Comparison of ENCODE assay signal across 1 cellular context in the genomic region with DNA sequence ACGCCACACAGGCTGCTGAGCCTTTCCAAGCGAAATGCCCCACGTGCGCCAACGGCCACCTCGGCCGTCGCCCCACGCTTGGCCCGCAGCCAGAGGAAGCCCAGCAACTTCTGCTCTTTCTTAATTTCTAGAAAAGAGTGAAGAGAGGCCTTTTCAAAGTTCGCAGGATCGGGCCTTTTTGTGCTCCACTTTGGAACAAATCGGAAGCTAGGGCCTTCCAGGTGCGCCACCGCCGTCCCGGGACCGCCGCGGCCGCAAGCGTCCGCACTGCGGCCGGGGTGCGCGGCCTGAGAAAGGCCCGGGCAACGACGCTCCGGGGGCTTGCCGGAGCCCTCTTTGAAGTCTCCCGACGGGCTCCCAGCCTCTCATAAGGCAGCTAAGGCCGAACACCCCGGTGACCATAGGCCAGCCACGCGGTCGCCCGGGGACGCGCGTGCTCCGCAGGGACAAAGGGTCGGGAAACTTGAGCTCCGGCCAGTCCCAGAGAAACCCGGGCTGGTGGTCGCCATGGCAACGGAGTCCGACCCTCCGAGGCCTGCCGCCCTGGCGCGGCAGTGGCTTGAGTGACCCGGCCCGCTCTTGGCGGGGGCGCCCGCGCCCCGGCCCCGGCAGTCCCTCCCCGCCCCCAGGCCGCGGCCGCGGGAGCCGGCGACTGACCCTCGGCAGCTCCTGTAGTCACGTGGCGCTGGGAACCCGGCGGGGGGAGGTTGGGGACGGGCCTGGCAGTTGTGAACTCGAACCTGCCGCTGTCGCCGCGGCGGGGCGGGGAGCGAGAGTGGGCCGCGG.
TF ChIP-seq lines count a peak whose summit lies in the region.

A gene (plus strand): TSS at position 725 of the 786 bp plus-strand sequence. CDS start 890 bp downstream, outside the sequence.

TF ChIP-seq in HepG2, 621 proteins besides CTCF, POLR2A, EP300 and RAD21 (continued from another document and continues in another):
- TF ChIP-seq SRSF9 (IDR thresholded peaks at IDR 0.05; ENCODE audit: borderline replicate concordance, insufficient read depth, low read depth, low read length, poor library complexity, severe bottlenecking) = no peak
- peak; percentile 69; the same call in 1 of the 2 replicates for TF ChIP-seq NCOA1 (CRISPR knock-in tag; IDR thresholded peaks at IDR 0.05)
- TF ChIP-seq SNAPC2 (CRISPR knock-in tag; IDR thresholded peaks at IDR 0.05) = 0 out of 2 replicates have a peak, but pooled peaks have one; percentile 69
- peak; percentile 85 for TF ChIP-seq THAP11 (CRISPR knock-in tag; IDR thresholded peaks at IDR 0.05)
- no peak for TF ChIP-seq SRY (CRISPR knock-in tag; IDR thresholded peaks at IDR 0.05)
- no peak for TF ChIP-seq CBX1 (IDR thresholded peaks at IDR 0.05; ENCODE audit: low read depth)
- TF ChIP-seq TMF1 (CRISPR knock-in tag; IDR thresholded peaks at IDR 0.05; ENCODE audit: low read depth) = no peak; the same call in 1 of the 2 replicates
- TF ChIP-seq ZNF891 (CRISPR knock-in tag; IDR thresholded peaks at IDR 0.05) = peak; percentile 82; the same call in 1 of the 2 replicates
- TF ChIP-seq, protein P1, sequence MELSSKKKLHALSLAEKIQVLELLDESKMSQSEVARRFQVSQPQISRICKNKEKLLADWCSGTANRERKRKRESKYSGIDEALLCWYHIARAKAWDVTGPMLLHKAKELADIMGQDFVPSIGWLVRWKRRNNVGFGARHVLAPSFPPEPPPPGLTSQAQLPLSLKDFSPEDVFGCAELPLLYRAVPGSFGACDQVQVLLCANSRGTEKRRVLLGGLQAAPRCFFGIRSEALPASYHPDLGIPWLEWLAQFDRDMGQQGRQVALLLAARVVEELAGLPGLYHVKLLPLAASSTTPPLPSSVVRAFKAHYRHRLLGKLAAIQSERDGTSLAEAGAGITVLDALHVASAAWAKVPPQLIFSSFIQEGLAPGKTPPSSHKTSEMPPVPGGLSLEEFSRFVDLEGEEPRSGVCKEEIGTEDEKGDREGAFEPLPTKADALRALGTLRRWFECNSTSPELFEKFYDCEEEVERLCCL (CRISPR knock-in tag; IDR thresholded peaks at IDR 0.05; ENCODE audit: borderline replicate concordance) = no peak
- no peak for TF ChIP-seq TRIM24 (CRISPR knock-in tag; IDR thresholded peaks at IDR 0.05)
- TF ChIP-seq, protein P2, sequence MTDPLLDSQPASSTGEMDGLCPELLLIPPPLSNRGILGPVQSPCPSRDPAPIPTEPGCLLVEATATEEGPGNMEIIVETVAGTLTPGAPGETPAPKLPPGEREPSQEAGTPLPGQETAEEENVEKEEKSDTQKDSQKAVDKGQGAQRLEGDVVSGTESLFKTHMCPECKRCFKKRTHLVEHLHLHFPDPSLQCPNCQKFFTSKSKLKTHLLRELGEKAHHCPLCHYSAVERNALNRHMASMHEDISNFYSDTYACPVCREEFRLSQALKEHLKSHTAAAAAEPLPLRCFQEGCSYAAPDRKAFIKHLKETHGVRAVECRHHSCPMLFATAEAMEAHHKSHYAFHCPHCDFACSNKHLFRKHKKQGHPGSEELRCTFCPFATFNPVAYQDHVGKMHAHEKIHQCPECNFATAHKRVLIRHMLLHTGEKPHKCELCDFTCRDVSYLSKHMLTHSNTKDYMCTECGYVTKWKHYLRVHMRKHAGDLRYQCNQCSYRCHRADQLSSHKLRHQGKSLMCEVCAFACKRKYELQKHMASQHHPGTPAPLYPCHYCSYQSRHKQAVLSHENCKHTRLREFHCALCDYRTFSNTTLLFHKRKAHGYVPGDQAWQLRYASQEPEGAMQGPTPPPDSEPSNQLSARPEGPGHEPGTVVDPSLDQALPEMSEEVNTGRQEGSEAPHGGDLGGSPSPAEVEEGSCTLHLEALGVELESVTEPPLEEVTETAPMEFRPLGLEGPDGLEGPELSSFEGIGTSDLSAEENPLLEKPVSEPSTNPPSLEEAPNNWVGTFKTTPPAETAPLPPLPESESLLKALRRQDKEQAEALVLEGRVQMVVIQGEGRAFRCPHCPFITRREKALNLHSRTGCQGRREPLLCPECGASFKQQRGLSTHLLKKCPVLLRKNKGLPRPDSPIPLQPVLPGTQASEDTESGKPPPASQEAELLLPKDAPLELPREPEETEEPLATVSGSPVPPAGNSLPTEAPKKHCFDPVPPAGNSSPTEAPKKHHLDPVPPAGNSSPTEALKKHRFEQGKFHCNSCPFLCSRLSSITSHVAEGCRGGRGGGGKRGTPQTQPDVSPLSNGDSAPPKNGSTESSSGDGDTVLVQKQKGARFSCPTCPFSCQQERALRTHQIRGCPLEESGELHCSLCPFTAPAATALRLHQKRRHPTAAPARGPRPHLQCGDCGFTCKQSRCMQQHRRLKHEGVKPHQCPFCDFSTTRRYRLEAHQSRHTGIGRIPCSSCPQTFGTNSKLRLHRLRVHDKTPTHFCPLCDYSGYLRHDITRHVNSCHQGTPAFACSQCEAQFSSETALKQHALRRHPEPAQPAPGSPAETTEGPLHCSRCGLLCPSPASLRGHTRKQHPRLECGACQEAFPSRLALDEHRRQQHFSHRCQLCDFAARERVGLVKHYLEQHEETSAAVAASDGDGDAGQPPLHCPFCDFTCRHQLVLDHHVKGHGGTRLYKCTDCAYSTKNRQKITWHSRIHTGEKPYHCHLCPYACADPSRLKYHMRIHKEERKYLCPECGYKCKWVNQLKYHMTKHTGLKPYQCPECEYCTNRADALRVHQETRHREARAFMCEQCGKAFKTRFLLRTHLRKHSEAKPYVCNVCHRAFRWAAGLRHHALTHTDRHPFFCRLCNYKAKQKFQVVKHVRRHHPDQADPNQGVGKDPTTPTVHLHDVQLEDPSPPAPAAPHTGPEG (CRISPR knock-in tag; IDR thresholded peaks at IDR 0.05) = peak; percentile 69
- TF ChIP-seq GATAD2A (CRISPR knock-in tag; IDR thresholded peaks at IDR 0.05) = peak; percentile 4
- TF ChIP-seq SIX1 (CRISPR knock-in tag; IDR thresholded peaks at IDR 0.05; ENCODE audit: borderline replicate concordance) = no peak
- TF ChIP-seq, protein P3, sequence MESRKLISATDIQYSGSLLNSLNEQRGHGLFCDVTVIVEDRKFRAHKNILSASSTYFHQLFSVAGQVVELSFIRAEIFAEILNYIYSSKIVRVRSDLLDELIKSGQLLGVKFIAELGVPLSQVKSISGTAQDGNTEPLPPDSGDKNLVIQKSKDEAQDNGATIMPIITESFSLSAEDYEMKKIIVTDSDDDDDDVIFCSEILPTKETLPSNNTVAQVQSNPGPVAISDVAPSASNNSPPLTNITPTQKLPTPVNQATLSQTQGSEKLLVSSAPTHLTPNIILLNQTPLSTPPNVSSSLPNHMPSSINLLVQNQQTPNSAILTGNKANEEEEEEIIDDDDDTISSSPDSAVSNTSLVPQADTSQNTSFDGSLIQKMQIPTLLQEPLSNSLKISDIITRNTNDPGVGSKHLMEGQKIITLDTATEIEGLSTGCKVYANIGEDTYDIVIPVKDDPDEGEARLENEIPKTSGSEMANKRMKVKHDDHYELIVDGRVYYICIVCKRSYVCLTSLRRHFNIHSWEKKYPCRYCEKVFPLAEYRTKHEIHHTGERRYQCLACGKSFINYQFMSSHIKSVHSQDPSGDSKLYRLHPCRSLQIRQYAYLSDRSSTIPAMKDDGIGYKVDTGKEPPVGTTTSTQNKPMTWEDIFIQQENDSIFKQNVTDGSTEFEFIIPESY (CRISPR knock-in tag; IDR thresholded peaks at IDR 0.05) = no peak
- TF ChIP-seq, protein P4, sequence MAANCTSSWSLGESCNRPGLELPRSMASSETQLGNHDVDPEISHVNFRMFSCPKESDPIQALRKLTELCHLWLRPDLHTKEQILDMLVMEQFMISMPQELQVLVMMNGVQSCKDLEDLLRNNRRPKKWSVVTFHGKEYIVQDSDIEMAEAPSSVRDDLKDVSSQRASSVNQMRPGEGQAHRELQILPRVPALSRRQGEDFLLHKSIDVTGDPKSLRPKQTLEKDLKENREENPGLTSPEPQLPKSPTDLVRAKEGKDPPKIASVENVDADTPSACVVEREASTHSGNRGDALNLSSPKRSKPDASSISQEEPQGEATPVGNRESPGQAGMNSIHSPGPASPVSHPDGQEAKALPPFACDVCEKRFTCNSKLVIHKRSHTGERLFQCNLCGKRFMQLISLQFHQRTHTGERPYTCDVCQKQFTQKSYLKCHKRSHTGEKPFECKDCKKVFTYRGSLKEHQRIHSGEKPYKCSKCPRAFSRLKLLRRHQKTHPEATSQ (CRISPR knock-in tag; IDR thresholded peaks at IDR 0.05; ENCODE audit: borderline replicate concordance) = no peak
- TF ChIP-seq, protein P5, sequence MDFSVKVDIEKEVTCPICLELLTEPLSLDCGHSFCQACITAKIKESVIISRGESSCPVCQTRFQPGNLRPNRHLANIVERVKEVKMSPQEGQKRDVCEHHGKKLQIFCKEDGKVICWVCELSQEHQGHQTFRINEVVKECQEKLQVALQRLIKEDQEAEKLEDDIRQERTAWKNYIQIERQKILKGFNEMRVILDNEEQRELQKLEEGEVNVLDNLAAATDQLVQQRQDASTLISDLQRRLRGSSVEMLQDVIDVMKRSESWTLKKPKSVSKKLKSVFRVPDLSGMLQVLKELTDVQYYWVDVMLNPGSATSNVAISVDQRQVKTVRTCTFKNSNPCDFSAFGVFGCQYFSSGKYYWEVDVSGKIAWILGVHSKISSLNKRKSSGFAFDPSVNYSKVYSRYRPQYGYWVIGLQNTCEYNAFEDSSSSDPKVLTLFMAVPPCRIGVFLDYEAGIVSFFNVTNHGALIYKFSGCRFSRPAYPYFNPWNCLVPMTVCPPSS (IDR thresholded peaks at IDR 0.05) = no peak
- TF ChIP-seq, protein P6, sequence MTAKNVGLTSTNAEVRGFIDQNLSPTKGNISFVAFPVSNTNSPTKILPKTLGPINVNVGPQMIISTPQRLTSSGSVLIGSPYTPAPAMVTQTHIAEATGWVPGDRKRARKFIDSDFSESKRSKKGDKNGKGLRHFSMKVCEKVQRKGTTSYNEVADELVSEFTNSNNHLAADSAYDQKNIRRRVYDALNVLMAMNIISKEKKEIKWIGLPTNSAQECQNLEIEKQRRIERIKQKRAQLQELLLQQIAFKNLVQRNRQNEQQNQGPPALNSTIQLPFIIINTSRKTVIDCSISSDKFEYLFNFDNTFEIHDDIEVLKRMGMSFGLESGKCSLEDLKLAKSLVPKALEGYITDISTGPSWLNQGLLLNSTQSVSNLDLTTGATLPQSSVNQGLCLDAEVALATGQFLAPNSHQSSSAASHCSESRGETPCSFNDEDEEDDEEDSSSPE (CRISPR knock-in tag; IDR thresholded peaks at IDR 0.05) = peak; percentile 83
- TF ChIP-seq KMT2A (CRISPR knock-in tag; IDR thresholded peaks at IDR 0.05) = peak; percentile 68
- TF ChIP-seq, protein P7, sequence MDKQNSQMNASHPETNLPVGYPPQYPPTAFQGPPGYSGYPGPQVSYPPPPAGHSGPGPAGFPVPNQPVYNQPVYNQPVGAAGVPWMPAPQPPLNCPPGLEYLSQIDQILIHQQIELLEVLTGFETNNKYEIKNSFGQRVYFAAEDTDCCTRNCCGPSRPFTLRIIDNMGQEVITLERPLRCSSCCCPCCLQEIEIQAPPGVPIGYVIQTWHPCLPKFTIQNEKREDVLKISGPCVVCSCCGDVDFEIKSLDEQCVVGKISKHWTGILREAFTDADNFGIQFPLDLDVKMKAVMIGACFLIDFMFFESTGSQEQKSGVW (CRISPR knock-in tag; IDR thresholded peaks at IDR 0.05; ENCODE audit: borderline replicate concordance) = no peak
- TF ChIP-seq, protein P8, sequence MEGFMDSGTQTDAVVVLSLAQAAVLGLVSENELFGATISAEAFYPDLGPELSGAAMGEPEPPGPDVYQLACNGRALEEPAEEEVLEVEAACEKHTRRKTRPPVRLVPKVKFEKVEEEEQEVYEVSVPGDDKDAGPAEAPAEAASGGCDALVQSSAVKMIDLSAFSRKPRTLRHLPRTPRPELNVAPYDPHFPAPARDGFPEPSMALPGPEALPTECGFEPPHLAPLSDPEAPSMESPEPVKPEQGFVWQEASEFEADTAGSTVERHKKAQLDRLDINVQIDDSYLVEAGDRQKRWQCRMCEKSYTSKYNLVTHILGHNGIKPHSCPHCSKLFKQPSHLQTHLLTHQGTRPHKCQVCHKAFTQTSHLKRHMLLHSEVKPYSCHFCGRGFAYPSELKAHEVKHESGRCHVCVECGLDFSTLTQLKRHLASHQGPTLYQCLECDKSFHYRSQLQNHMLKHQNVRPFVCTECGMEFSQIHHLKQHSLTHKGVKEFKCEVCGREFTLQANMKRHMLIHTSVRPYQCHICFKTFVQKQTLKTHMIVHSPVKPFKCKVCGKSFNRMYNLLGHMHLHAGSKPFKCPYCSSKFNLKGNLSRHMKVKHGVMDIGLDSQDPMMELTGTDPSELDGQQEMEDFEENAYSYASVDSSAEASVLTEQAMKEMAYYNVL (CRISPR knock-in tag; IDR thresholded peaks at IDR 0.05; ENCODE audit: borderline replicate concordance) = no peak
- TF ChIP-seq, protein P9, sequence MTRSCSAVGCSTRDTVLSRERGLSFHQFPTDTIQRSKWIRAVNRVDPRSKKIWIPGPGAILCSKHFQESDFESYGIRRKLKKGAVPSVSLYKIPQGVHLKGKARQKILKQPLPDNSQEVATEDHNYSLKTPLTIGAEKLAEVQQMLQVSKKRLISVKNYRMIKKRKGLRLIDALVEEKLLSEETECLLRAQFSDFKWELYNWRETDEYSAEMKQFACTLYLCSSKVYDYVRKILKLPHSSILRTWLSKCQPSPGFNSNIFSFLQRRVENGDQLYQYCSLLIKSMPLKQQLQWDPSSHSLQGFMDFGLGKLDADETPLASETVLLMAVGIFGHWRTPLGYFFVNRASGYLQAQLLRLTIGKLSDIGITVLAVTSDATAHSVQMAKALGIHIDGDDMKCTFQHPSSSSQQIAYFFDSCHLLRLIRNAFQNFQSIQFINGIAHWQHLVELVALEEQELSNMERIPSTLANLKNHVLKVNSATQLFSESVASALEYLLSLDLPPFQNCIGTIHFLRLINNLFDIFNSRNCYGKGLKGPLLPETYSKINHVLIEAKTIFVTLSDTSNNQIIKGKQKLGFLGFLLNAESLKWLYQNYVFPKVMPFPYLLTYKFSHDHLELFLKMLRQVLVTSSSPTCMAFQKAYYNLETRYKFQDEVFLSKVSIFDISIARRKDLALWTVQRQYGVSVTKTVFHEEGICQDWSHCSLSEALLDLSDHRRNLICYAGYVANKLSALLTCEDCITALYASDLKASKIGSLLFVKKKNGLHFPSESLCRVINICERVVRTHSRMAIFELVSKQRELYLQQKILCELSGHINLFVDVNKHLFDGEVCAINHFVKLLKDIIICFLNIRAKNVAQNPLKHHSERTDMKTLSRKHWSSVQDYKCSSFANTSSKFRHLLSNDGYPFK (CRISPR knock-in tag; IDR thresholded peaks at IDR 0.05; ENCODE audit: borderline replicate concordance) = no peak
- TF ChIP-seq, protein P10, sequence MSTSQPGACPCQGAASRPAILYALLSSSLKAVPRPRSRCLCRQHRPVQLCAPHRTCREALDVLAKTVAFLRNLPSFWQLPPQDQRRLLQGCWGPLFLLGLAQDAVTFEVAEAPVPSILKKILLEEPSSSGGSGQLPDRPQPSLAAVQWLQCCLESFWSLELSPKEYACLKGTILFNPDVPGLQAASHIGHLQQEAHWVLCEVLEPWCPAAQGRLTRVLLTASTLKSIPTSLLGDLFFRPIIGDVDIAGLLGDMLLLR (CRISPR knock-in tag; IDR thresholded peaks at IDR 0.05) = no peak
- TF ChIP-seq JUN (CRISPR knock-in tag; IDR thresholded peaks at IDR 0.05) = no peak
- TF ChIP-seq SMC3 (IDR thresholded peaks at IDR 0.05; ENCODE audit: low read length) = no peak
- no peak for TF ChIP-seq SMAD9 (CRISPR knock-in tag; IDR thresholded peaks at IDR 0.05)
- no peak for TF ChIP-seq FOXK1 (CRISPR knock-in tag; IDR thresholded peaks at IDR 0.05; ENCODE audit: borderline replicate concordance, low read depth)
- TF ChIP-seq MED1 (CRISPR knock-in tag; IDR thresholded peaks at IDR 0.05) = peak; percentile 70
- peak; percentile 24 for TF ChIP-seq KMT2B (CRISPR knock-in tag; IDR thresholded peaks at IDR 0.05)
- no peak for TF ChIP-seq NFKBIZ (CRISPR knock-in tag; IDR thresholded peaks at IDR 0.05)
- no peak for TF ChIP-seq KLF13 (CRISPR knock-in tag; IDR thresholded peaks at IDR 0.05)
